In genomic region chr3:25088284-25088683, GRCh38 we compare ENCODE assay signal across 20 cellular contexts.
"Had no signal": no experiment of that assay in that cellular context is flagged by ENCODE, and none has a peak within 500 bp of the region (broad histone marks: within the 10 kb centered on the region; RNA-seq: fewer than 3 reads in every experiment).

No MANE protein-coding gene starts in this region.

- DNase-seq: activated CD4-positive, alpha-beta T cell treated with anti-CD3 and anti-CD28 coated beads, Interleukin-2, amount 10 ng/mL, durations not matched to agents 7 days and 5 days; activated CD4-positive, CD25-positive, alpha-beta regulatory T cell; activated CD8-positive, alpha-beta memory T cell treated with anti-CD3 and anti-CD28 coated beads, Interleukin-2, amount 50 U/mL, for 48 hours; activated gamma-delta T cell treated with Interleukin-2 at 50 U/mL for 16 hours; activated naive CD8-positive, alpha-beta T cell treated with anti-CD3 and anti-CD28 coated beads, Interleukin-2, amount 10 ng/mL, durations not matched to agents 7 days and 5 days; aorta; colonic mucosa; islet precursor cell; naive B cell; nucleus accumbens; posterior cingulate gyrus; stimulated activated CD4-positive, alpha-beta T cell treated with anti-CD3 and anti-CD28 coated beads, Interleukin-4, amount 100 ng/mL, for 24 hours; stimulated activated naive CD4-positive, alpha-beta T cell treated with Interleukin-2 at 50 U/mL for 16 hours; substantia nigra had no signal

- H3K9me3 Mint-ChIP-seq: activated CD4-positive, alpha-beta T cell treated with anti-CD3 and anti-CD28 coated beads, Interleukin-2, amount 10 ng/mL, durations not matched to agents 7 days and 5 days had no signal

- H3K4me3 ChIP-seq: colonic mucosa, esophagus muscularis mucosa, hepatocyte, right atrium auricular region, tibial nerve had no signal

- H3K4me2 ChIP-seq: hepatocyte had no signal

- H3K27ac ChIP-seq: colonic mucosa, esophagus muscularis mucosa, hepatocyte, right atrium auricular region, tibial nerve had no signal

- H3K9me3 ChIP-seq: colonic mucosa, esophagus muscularis mucosa, right atrium auricular region, tibial nerve had no signal

- H3K36me3 Mint-ChIP-seq: activated naive CD8-positive, alpha-beta T cell treated with anti-CD3 and anti-CD28 coated beads, Interleukin-2, amount 10 ng/mL, durations not matched to agents 7 days and 5 days; naive B cell had no signal

- H3K27me3 ChIP-seq: colonic mucosa, esophagus muscularis mucosa, hepatocyte, right atrium auricular region, tibial nerve had no signal

- H3K4me1 Mint-ChIP-seq: activated CD4-positive, alpha-beta T cell treated with anti-CD3 and anti-CD28 coated beads, Interleukin-2, amount 10 ng/mL, durations not matched to agents 7 days and 5 days; activated naive CD8-positive, alpha-beta T cell treated with anti-CD3 and anti-CD28 coated beads, Interleukin-2, amount 10 ng/mL, durations not matched to agents 7 days and 5 days; naive B cell had no signal

- H2AFZ ChIP-seq: hepatocyte had no signal

- H3K27ac Mint-ChIP-seq: activated CD4-positive, alpha-beta T cell treated with anti-CD3 and anti-CD28 coated beads, Interleukin-2, amount 10 ng/mL, durations not matched to agents 7 days and 5 days; activated naive CD8-positive, alpha-beta T cell treated with anti-CD3 and anti-CD28 coated beads, Interleukin-2, amount 10 ng/mL, durations not matched to agents 7 days and 5 days; T-helper 2 cell treated with Interferon-gamma antibody and Interleukin-4, amounts not matched to agents 5 μg/mL and 100 μg/mL, for 36 hours had no signal

- H3K27me3 Mint-ChIP-seq: activated CD4-positive, alpha-beta T cell treated with anti-CD3 and anti-CD28 coated beads, Interleukin-2, amount 10 ng/mL, durations not matched to agents 7 days and 5 days; activated naive CD8-positive, alpha-beta T cell treated with anti-CD3 and anti-CD28 coated beads, Interleukin-2, amount 10 ng/mL, durations not matched to agents 7 days and 5 days; naive B cell had no signal

- H3K4me1 ChIP-seq: colonic mucosa, right atrium auricular region, tibial nerve had no signal

- H3K4me3 Mint-ChIP-seq: activated CD4-positive, alpha-beta T cell treated with anti-CD3 and anti-CD28 coated beads, Interleukin-2, amount 10 ng/mL, durations not matched to agents 7 days and 5 days; activated naive CD8-positive, alpha-beta T cell treated with anti-CD3 and anti-CD28 coated beads, Interleukin-2, amount 10 ng/mL, durations not matched to agents 7 days and 5 days; naive B cell; T-helper 2 cell treated with Interferon-gamma antibody and Interleukin-4, amounts not matched to agents 5 μg/mL and 100 μg/mL, for 36 hours had no signal

- H3K36me3 ChIP-seq: colonic mucosa, esophagus muscularis mucosa, right atrium auricular region, tibial nerve had no signal

- ATAC-seq: left lobe of liver had no signal
